Comparison of ENCODE assay signal across 9 cellular contexts in genomic region chr17:81566461-81567126, GRCh38. TPM values are rescaled to one million over a fixed set of nuclear protein-coding genes. Genes with fewer than 3 reads are reported as not detected.
DNase-seq lines count a peak whose midpoint lies in the region; ATAC-seq and TF ChIP-seq lines count a peak whose summit lies in the region.
"Had no signal": no experiment of that assay in that cellular context is flagged by ENCODE, and none has a peak within 500 bp of the region (broad histone marks: within the 10 kb centered on the region; RNA-seq: fewer than 3 reads in every experiment).

No MANE protein-coding gene starts in this region.

- no peaks in the 10 kb centered on the region for H3K9me3 ChIP-seq in SJCRH30 (replicated peaks)

- H3K27me3 ChIP-seq in SJCRH30 (no peaks in the 10 kb centered on the region), foreskin keratinocyte (no peaks in the 10 kb centered on the region)

- in situ Hi-C loops in KBM-7 (cut with MboI; ENCODE audit: low pct_unique_long_range_greater_than_20kb, low sequenced_read_pairs), result no loop called here

- DNase-seq in AG08396 (ENCODE audit: low spot score), result peak; percentile 87
- peak; percentile 91 for DNase-seq in KBM-7
- peak; percentile 90 to 96 for DNase-seq in SJCRH30
- DNase-seq in foreskin keratinocyte, result peak; percentile 74 to 85
- DNase-seq in retinal pigment epithelial cell (ENCODE audit: low read depth), result peak; percentile 68
- DNase-seq in stimulated activated CD8-positive, alpha-beta memory T cell treated with anti-CD3 and anti-CD28 coated beads, Interleukin-4, amount 100 ng/mL, for 48 hours, result no peak

- ATAC-seq in foreskin keratinocyte (peak; percentile 78), GM18867 (IDR thresholded peaks at IDR 0.05; ENCODE audit: unreplicated experiment) (no peak), HG02798 (IDR thresholded peaks at IDR 0.05; ENCODE audit: poor library complexity, unreplicated experiment) (no peak)
- ATAC-seq: GM12878 had no signal

- TF ChIP-seq CTCF in foreskin keratinocyte (conservative IDR thresholded peaks at IDR 0.05) (no peak), retinal pigment epithelial cell (conservative IDR thresholded peaks at IDR 0.05; ENCODE audit: low read depth, low read length) (no peak)

- H3K27ac ChIP-seq in SJCRH30 (peak overlapping the region; percentile 1; the same call in 1 of the 2 replicates), foreskin keratinocyte (no peak overlapping the region)

- peaks cover 84% of the 10 kb centered on the region for H3K36me3 ChIP-seq in SJCRH30

- H3K4me3 ChIP-seq in SJCRH30 (no peak overlapping the region), retinal pigment epithelial cell (ENCODE audit: low read length) (peak overlapping the region; percentile 9)
- H3K4me3 ChIP-seq: GM12878 had no signal

- H3K4me1 ChIP-seq in SJCRH30, result peaks cover 21% of the 10 kb centered on the region
- peaks cover 20% of the 10 kb centered on the region for H3K4me1 ChIP-seq in foreskin keratinocyte

RNA-seq across cellular contexts. Expression of gene FAAP100, which starts 14.4 kb away (rescaled TPM):
- total RNA-seq in SJCRH30 (2014; rRNA removed; shearing (Covaris generic)), result 52.3 and 60.7 TPM in 2 replicates
- total RNA-seq in foreskin keratinocyte, result 17.3 and 19.9 TPM in 2 replicates
- 14.9 and 15.9 TPM in 2 replicates for polyA plus RNA-seq in foreskin keratinocyte

RNA-seq across cellular contexts. Expression of gene FSCN2, which starts 38.4 kb away (rescaled TPM):
- 0.43 and 0.61 TPM in 2 replicates for total RNA-seq in SJCRH30 (2014; rRNA removed; shearing (Covaris generic))
- not detected in 2 replicates for total RNA-seq in foreskin keratinocyte
- not detected in 2 replicates for polyA plus RNA-seq in foreskin keratinocyte

RNA-seq across cellular contexts. Expression of gene ACTG1, which starts 54.0 kb away (rescaled TPM):
- 2,768 and 3,121 TPM in 2 replicates for total RNA-seq in SJCRH30 (2014; rRNA removed; shearing (Covaris generic))
- 3,185 and 3,808 TPM in 2 replicates for total RNA-seq in foreskin keratinocyte
- 3,262 and 3,802 TPM in 2 replicates for polyA plus RNA-seq in foreskin keratinocyte
